Comparison of ENCODE assay signal across 9 cellular contexts in genomic region chr1:37792943-37793686, GRCh38. TPM values are rescaled to one million over a fixed set of nuclear protein-coding genes. Genes with fewer than 3 reads are reported as not detected.
DNase-seq lines count a peak whose midpoint lies in the region; ATAC-seq, FAIRE-seq and TF ChIP-seq lines count a peak whose summit lies in the region.
"Had no signal": no experiment of that assay in that cellular context is flagged by ENCODE, and none has a peak within 500 bp of the region (broad histone marks: within the 10 kb centered on the region; RNA-seq: fewer than 3 reads in every experiment).

No MANE protein-coding gene starts in this region.

- peaks cover 15% of the 10 kb centered on the region for H3K27me3 Mint-ChIP-seq in activated naive CD4-positive, alpha-beta T cell treated with anti-CD3 and anti-CD28 coated beads, Interleukin-2, amount 50 U/mL, for 24 hours
- H3K27me3 Mint-ChIP-seq in activated B cell treated with CpG ODN at 0.5 μM for 24 hours (peaks cover 16% of the 10 kb centered on the region), type B pancreatic cell (peaks cover 60% of the 10 kb centered on the region)

- POLR2A ChIA-PET in activated B cell treated with CpG ODN at 0.5 μM for 24 hours (lab: Charles Lee): no interaction called here

- peaks cover 0 to 78% of the 10 kb centered on the region in 2 donors for H3K27me3 ChIP-seq in left lung

- peak overlapping the region; percentile 41 for H3K4me3 Mint-ChIP-seq in activated naive CD4-positive, alpha-beta T cell treated with anti-CD3 and anti-CD28 coated beads, Interleukin-2, amount 50 U/mL, for 24 hours
- peak overlapping the region; percentile 58 for H3K4me3 Mint-ChIP-seq in activated B cell treated with CpG ODN at 0.5 μM for 24 hours
- H3K4me3 Mint-ChIP-seq in type B pancreatic cell: peak overlapping the region; percentile 68

- CTCF ChIA-PET in activated B cell treated with CpG ODN at 0.5 μM for 24 hours (lab: Charles Lee): no interaction called here

- intact Hi-C loops in activated B cell treated with CpG ODN at 0.5 μM for 24 hours (cut with micrococcal nuclease): loop anchor here (5.0 kb wide), 1 partner anchor 101 kb away; the partner anchor contains the start of gene CDCA8
- intact Hi-C loops in left lung (cut with DNase I): no loop called here

- no peaks in the 10 kb centered on the region for H3K9me3 Mint-ChIP-seq in activated naive CD4-positive, alpha-beta T cell treated with anti-CD3 and anti-CD28 coated beads, Interleukin-2, amount 50 U/mL, for 24 hours
- H3K9me3 Mint-ChIP-seq in activated B cell treated with CpG ODN at 0.5 μM for 24 hours (no peaks in the 10 kb centered on the region), type B pancreatic cell (no peaks in the 10 kb centered on the region)

- peaks cover 8 to 17% of the 10 kb centered on the region in 2 donors for H3K4me1 ChIP-seq in left lung

- no peak for ATAC-seq in activated B cell treated with CpG ODN at 0.5 μM for 24 hours (ENCODE audit: low read depth)
- ATAC-seq in left lung: peak; percentile 5

- H3K9me3 ChIP-seq in left lung: no peaks in the 10 kb centered on the region

- peaks cover 4% of the 10 kb centered on the region for H3K36me3 Mint-ChIP-seq in activated naive CD4-positive, alpha-beta T cell treated with anti-CD3 and anti-CD28 coated beads, Interleukin-2, amount 50 U/mL, for 24 hours
- H3K36me3 Mint-ChIP-seq in activated B cell treated with CpG ODN at 0.5 μM for 24 hours (ENCODE audit: low read depth) (peaks cover 5% of the 10 kb centered on the region), type B pancreatic cell (peaks cover 2% of the 10 kb centered on the region)

- H3K36me3 ChIP-seq in left lung: no peaks in the 10 kb centered on the region

- TF ChIP-seq CTCF in activated B cell treated with CpG ODN at 0.5 μM for 24 hours (IDR thresholded peaks at IDR 0.05) (no peak), left lung (IDR thresholded peaks at IDR 0.05) (no peak), type B pancreatic cell (conservative IDR thresholded peaks at IDR 0.05) (no peak), D721Med (IDR thresholded peaks at IDR 0.05; ENCODE audit: insufficient read depth, missing control alignments) (no peak)

- H3K27ac Mint-ChIP-seq in activated naive CD4-positive, alpha-beta T cell treated with anti-CD3 and anti-CD28 coated beads, Interleukin-2, amount 50 U/mL, for 24 hours: no peak overlapping the region
- no peak overlapping the region for H3K27ac Mint-ChIP-seq in activated B cell treated with CpG ODN at 0.5 μM for 24 hours
- H3K27ac Mint-ChIP-seq in type B pancreatic cell: no peak overlapping the region

- DNase-seq in activated naive CD4-positive, alpha-beta T cell treated with anti-CD3 and anti-CD28 coated beads, Interleukin-2, amount 50 U/mL, for 16 hours: no peak
- DNase-seq in activated B cell treated with CpG ODN at 0.5 μM for 24 hours: no peak
- peak in 1 of 2 donors; percentile 69 for DNase-seq in left lung
- no peak for DNase-seq in type B pancreatic cell (ENCODE audit: extremely low spot score, unreplicated experiment)
- no peak for DNase-seq in mucosa of gallbladder (ENCODE audit: low spot score)
- DNase-seq in D721Med (ENCODE audit: insufficient read length, low spot score): no peak
- no peak for DNase-seq in NCI-H446 treated with DMSO at 0.1 percent for 48 hours (lab: John Stamatoyannopoulos, UW)

- H3K4me1 Mint-ChIP-seq in activated naive CD4-positive, alpha-beta T cell treated with anti-CD3 and anti-CD28 coated beads, Interleukin-2, amount 50 U/mL, for 24 hours: peaks cover 14% of the 10 kb centered on the region
- H3K4me1 Mint-ChIP-seq in activated B cell treated with CpG ODN at 0.5 μM for 24 hours (peaks cover 23% of the 10 kb centered on the region), type B pancreatic cell (ENCODE audit: unreplicated experiment) (no peaks in the 10 kb centered on the region)

- H3K27ac ChIP-seq in left lung: no peak overlapping the region

- peak overlapping the region; percentile 32 to 48 for H3K4me3 ChIP-seq in left lung

- FAIRE-seq in D721Med (lab: Jason Lieb, UNC): no peak

RNA-seq across cellular contexts. Expression of gene MANEAL, which starts 0.5 kb away (rescaled TPM):
- total RNA-seq in activated B cell treated with CpG ODN at 0.5 μM for 24 hours (5.3 and 5.4 TPM in 2 replicates), left lung (10 to 100 TPM in 1 of 2 donors, 1 to 10 TPM in 1; 8.6 to 11.2 TPM), type B pancreatic cell (ENCODE audit: low replicate concordance) (11.6 and 21.1 TPM in 2 replicates), mucosa of gallbladder (6.9 TPM)

RNA-seq across cellular contexts. Expression of gene C1orf122, which starts 14.5 kb away (rescaled TPM):
- total RNA-seq in activated B cell treated with CpG ODN at 0.5 μM for 24 hours (18.8 and 19.9 TPM in 2 replicates), left lung (10 to 100 TPM; 43.0 to 54.3 TPM), type B pancreatic cell (ENCODE audit: low replicate concordance) (38.9 and 49.6 TPM in 2 replicates), mucosa of gallbladder (69.6 TPM)

RNA-seq across cellular contexts. Expression of gene YRDC, which starts 14.9 kb away (rescaled TPM):
- 20.6 and 24.2 TPM in 2 replicates for total RNA-seq in activated B cell treated with CpG ODN at 0.5 μM for 24 hours
- 10 to 100 TPM; 13.1 to 16.9 TPM for total RNA-seq in left lung
- 12.7 and 19.2 TPM in 2 replicates for total RNA-seq in type B pancreatic cell (ENCODE audit: low replicate concordance)
- 11.5 TPM for total RNA-seq in mucosa of gallbladder

RNA-seq across cellular contexts. Expression of gene EPHA10, which starts 28.2 kb away (rescaled TPM):
- total RNA-seq in activated B cell treated with CpG ODN at 0.5 μM for 24 hours (0.12 and 0.27 TPM in 2 replicates), left lung (1 to 10 TPM; 2.3 to 3.2 TPM), type B pancreatic cell (ENCODE audit: low replicate concordance) (0.97 and 1.0 TPM in 2 replicates), mucosa of gallbladder (8.5 TPM)
- total RNA-seq: skeletal muscle tissue had no signal
